ENCODE assay signal across 11 cellular contexts in the genomic region with DNA sequence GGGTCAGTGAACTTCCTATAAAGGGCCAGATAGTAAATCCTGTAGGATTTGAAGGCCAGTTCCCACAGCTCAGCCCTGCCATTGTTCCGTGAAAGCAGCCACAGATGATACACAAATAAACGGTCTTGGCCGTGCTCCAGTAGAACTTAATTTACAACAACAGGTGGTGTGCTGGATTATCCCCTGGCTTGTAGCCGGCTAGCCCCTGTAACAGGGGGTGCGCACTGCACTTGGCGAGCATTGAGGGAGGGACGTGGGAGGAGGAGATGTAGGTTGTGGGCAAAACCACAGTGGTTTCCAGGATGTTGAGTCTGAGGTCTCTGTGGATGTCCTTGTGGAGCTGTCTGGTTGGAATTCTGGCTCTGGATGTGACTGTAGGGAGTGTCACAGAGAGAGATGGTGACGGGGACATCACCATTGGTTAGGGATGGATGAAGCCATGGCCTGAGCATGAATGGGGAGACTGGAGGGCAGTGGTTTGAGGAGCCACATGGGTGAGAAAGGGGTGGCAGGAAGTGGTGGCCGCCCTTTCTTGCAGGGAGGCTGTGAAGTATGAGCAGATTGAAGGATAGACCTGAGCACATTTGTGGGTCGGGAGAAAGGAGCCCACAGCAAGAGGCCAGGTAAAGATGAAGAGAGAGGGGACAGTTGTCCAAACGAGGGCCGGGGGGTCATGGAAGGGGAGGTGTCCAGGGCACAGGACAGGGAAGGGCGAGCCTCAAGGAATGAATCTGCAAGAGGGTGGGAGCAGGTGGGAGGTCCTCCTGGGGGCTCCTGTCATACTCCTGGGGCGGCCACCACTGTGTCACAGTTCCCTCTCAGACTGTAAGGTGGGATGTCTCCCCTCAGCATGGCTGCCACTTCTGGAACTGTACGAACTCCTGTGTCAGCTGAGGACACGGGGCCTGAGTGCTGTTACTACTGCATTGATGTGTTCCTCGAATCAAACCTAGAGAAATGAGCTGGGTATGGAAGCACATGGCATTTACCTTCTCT. TPM values are rescaled to one million over a fixed set of nuclear protein-coding genes. Genes with fewer than 3 reads are reported as not detected.
DNase-seq lines count a peak whose midpoint lies in the region; ATAC-seq and TF ChIP-seq lines count a peak whose summit lies in the region.
"Had no signal": no experiment of that assay in that cellular context is flagged by ENCODE, and none has a peak within 500 bp of the region (broad histone marks: within the 10 kb centered on the region; RNA-seq: fewer than 3 reads in every experiment).

No MANE protein-coding gene starts in this region.

- DNase-seq in KBM-7: peak; percentile 80
- DNase-seq in NCI-H2107 (lab: John Stamatoyannopoulos, UW): peak; percentile 89
- peak; percentile 36 for DNase-seq in UCSD-AML1 (lab: John Stamatoyannopoulos, UW; ENCODE audit: unreplicated experiment)
- DNase-seq in osteoblast (ENCODE audit: insufficient read length, low spot score, missing footprints): peak; percentile 32
- DNase-seq in cortex of kidney (lab: John Stamatoyannopoulos, UW): no peak
- no peak for DNase-seq in lower lobe of right lung
- DNase-seq in sciatic nerve (ENCODE audit: low spot score): no peak
- DNase-seq in A172 (ENCODE audit: low spot score): no peak
- DNase-seq: esophagus squamous epithelium, naive B cell had no signal

- intact Hi-C loops in lower lobe of right lung (cut with DNase I): no loop called here
- intact Hi-C loops in sciatic nerve (cut with DNase I): no loop called here

- H3K27me3 ChIP-seq in osteoblast (ENCODE audit: insufficient read depth, low read length) (no peaks in the 10 kb centered on the region), lower lobe of right lung (ENCODE audit: low read depth) (no peaks in the 10 kb centered on the region)
- H3K27me3 ChIP-seq: breast epithelium, esophagus squamous epithelium had no signal

- no peaks in the 10 kb centered on the region for H4K20me1 ChIP-seq in osteoblast (ENCODE audit: insufficient read depth, low read length)

- H3K27ac ChIP-seq in osteoblast (ENCODE audit: low read depth, low read length) (no peak overlapping the region), lower lobe of right lung (no peak overlapping the region)
- H3K27ac ChIP-seq: breast epithelium, esophagus squamous epithelium had no signal

- H3K9me3 ChIP-seq in osteoblast (ENCODE audit: low read depth, low read length) (no peaks in the 10 kb centered on the region), lower lobe of right lung (peaks cover 9% of the 10 kb centered on the region)
- H3K9me3 ChIP-seq: esophagus squamous epithelium had no signal

- H2AFZ ChIP-seq in osteoblast (ENCODE audit: low read length): no peak overlapping the region

- H3K4me2 ChIP-seq in osteoblast (ENCODE audit: insufficient read depth, low read length): no peak overlapping the region

- H3K36me3 ChIP-seq in osteoblast (ENCODE audit: insufficient read depth, low read length) (no peaks in the 10 kb centered on the region), lower lobe of right lung (no peaks in the 10 kb centered on the region)
- H3K36me3 ChIP-seq: breast epithelium, esophagus squamous epithelium had no signal

- no peak for ATAC-seq in lower lobe of right lung
- no peak for ATAC-seq in sciatic nerve

- H3K4me1 ChIP-seq in osteoblast (ENCODE audit: insufficient read depth, low read length): no peaks in the 10 kb centered on the region
- H3K4me1 ChIP-seq in lower lobe of right lung: no peaks in the 10 kb centered on the region
- H3K4me1 ChIP-seq: breast epithelium had no signal

- no peaks in the 10 kb centered on the region for H3K79me2 ChIP-seq in osteoblast (ENCODE audit: insufficient read depth, low read length)

- TF ChIP-seq CTCF in osteoblast (IDR thresholded peaks at IDR 0.05; ENCODE audit: extremely low read depth, low read depth, low read length): no peak
- TF ChIP-seq CTCF in lower lobe of right lung (IDR thresholded peaks at IDR 0.05): no peak

- H3K4me3 ChIP-seq in osteoblast (ENCODE audit: insufficient read depth, low read length) (no peak overlapping the region), lower lobe of right lung (no peak overlapping the region)
- H3K4me3 ChIP-seq: breast epithelium, esophagus squamous epithelium had no signal

- in situ Hi-C loops in KBM-7 (cut with MboI; ENCODE audit: low pct_unique_long_range_greater_than_20kb, low sequenced_read_pairs): no loop called here

RNA-seq across cellular contexts. Expression of gene CDH26, which starts 53.6 kb away (rescaled TPM):
- total RNA-seq in osteoblast (under 0.01 and 0.29 TPM in 2 replicates), lower lobe of right lung (8.4 TPM), sciatic nerve (3.6 TPM)
- total RNA-seq in A172 (2014; rRNA removed; shearing (Covaris generic)): not detected in 2 replicates

Comparison
In these comparisons a context has a peak if more than half of its experiments do, and no peak if none do; other contexts are left out.
1. DNase-seq: peak in KBM-7 (single experiment), NCI-H2107 (single experiment), UCSD-AML1 (single experiment) and osteoblast (single experiment); none in cortex of kidney (single experiment), lower lobe of right lung (single experiment), sciatic nerve (single experiment) and A172 (single experiment).